14 cellular contexts compared by ENCODE assay signal in genomic region chr19:49039736-49040135, GRCh38. TPM values are rescaled to one million over a fixed set of nuclear protein-coding genes. Genes with fewer than 3 reads are reported as not detected.
"Had no signal": no experiment of that assay in that cellular context is flagged by ENCODE, and none has a peak within 500 bp of the region (broad histone marks: within the 10 kb centered on the region; RNA-seq: fewer than 3 reads in every experiment).

No MANE protein-coding gene starts in this region.

RNA-seq across cellular contexts. Expression of gene CGB1, which starts 3.0 kb away (rescaled TPM):
- total RNA-seq: activated B cell treated with CpG ODN at 0.5 μM for 24 hours; activated CD4-positive, alpha-beta memory T cell treated with anti-CD3 and anti-CD28 coated beads for 36 hours; activated CD4-positive, alpha-beta memory T cell treated with anti-CD3 and anti-CD28 coated beads, Interleukin-2, amount 10 ng/mL, durations not matched to agents 7 days and 5 days; activated CD4-positive, alpha-beta T cell treated with anti-CD3 and anti-CD28 coated beads for 36 hours; activated CD4-positive, alpha-beta T cell treated with anti-CD3 and anti-CD28 coated beads, Interleukin-2, amount 10 ng/mL, durations not matched to agents 24 days and 14 days; activated CD4-positive, alpha-beta T cell treated with anti-CD3 and anti-CD28 coated beads, Interleukin-2, amount 10 ng/mL, durations not matched to agents 7 days and 5 days; activated CD8-positive, alpha-beta memory T cell treated with anti-CD3 and anti-CD28 coated beads for 36 hours; activated CD8-positive, alpha-beta memory T cell treated with anti-CD3 and anti-CD28 coated beads, Interleukin-2, amount 10 ng/mL, durations not matched to agents 7 days and 5 days; activated CD8-positive, alpha-beta T cell treated with anti-CD3 and anti-CD28 coated beads for 36 hours; activated CD8-positive, alpha-beta T cell treated with anti-CD3 and anti-CD28 coated beads, Interleukin-2, amount 10 ng/mL, durations not matched to agents 7 days and 5 days; T-helper 1 cell treated with Interleukin-12 subunit alpha and Interleukin-12 subunit beta and Interleukin-4 antibody, amounts not matched to agents 30 ng/mL and 1 ng/mL, for 36 hours; T-helper 17 cell; T-helper 2 cell treated with Interferon-gamma antibody and Interleukin-4, amounts not matched to agents 100 ng/mL and 5 ng/mL, for 36 hours; WTC11 had no signal

RNA-seq across cellular contexts. Expression of gene CGB5, which starts 3.9 kb away (rescaled TPM):
- total RNA-seq: activated B cell treated with CpG ODN at 0.5 μM for 24 hours; activated CD4-positive, alpha-beta memory T cell treated with anti-CD3 and anti-CD28 coated beads for 36 hours; activated CD4-positive, alpha-beta memory T cell treated with anti-CD3 and anti-CD28 coated beads, Interleukin-2, amount 10 ng/mL, durations not matched to agents 7 days and 5 days; activated CD4-positive, alpha-beta T cell treated with anti-CD3 and anti-CD28 coated beads for 36 hours; activated CD4-positive, alpha-beta T cell treated with anti-CD3 and anti-CD28 coated beads, Interleukin-2, amount 10 ng/mL, durations not matched to agents 24 days and 14 days; activated CD4-positive, alpha-beta T cell treated with anti-CD3 and anti-CD28 coated beads, Interleukin-2, amount 10 ng/mL, durations not matched to agents 7 days and 5 days; activated CD8-positive, alpha-beta memory T cell treated with anti-CD3 and anti-CD28 coated beads for 36 hours; activated CD8-positive, alpha-beta memory T cell treated with anti-CD3 and anti-CD28 coated beads, Interleukin-2, amount 10 ng/mL, durations not matched to agents 7 days and 5 days; activated CD8-positive, alpha-beta T cell treated with anti-CD3 and anti-CD28 coated beads for 36 hours; activated CD8-positive, alpha-beta T cell treated with anti-CD3 and anti-CD28 coated beads, Interleukin-2, amount 10 ng/mL, durations not matched to agents 7 days and 5 days; T-helper 1 cell treated with Interleukin-12 subunit alpha and Interleukin-12 subunit beta and Interleukin-4 antibody, amounts not matched to agents 30 ng/mL and 1 ng/mL, for 36 hours; T-helper 17 cell; T-helper 2 cell treated with Interferon-gamma antibody and Interleukin-4, amounts not matched to agents 100 ng/mL and 5 ng/mL, for 36 hours had no signal

RNA-seq across cellular contexts. Expression of gene CGB2, which starts 8.0 kb away (rescaled TPM):
- total RNA-seq: activated B cell treated with CpG ODN at 0.5 μM for 24 hours; activated CD4-positive, alpha-beta memory T cell treated with anti-CD3 and anti-CD28 coated beads for 36 hours; activated CD4-positive, alpha-beta memory T cell treated with anti-CD3 and anti-CD28 coated beads, Interleukin-2, amount 10 ng/mL, durations not matched to agents 7 days and 5 days; activated CD4-positive, alpha-beta T cell treated with anti-CD3 and anti-CD28 coated beads, Interleukin-2, amount 10 ng/mL, durations not matched to agents 24 days and 14 days; activated CD8-positive, alpha-beta memory T cell treated with anti-CD3 and anti-CD28 coated beads for 36 hours; activated CD8-positive, alpha-beta memory T cell treated with anti-CD3 and anti-CD28 coated beads, Interleukin-2, amount 10 ng/mL, durations not matched to agents 7 days and 5 days; activated CD8-positive, alpha-beta T cell treated with anti-CD3 and anti-CD28 coated beads for 36 hours; activated CD8-positive, alpha-beta T cell treated with anti-CD3 and anti-CD28 coated beads, Interleukin-2, amount 10 ng/mL, durations not matched to agents 7 days and 5 days; T-helper 1 cell treated with Interleukin-12 subunit alpha and Interleukin-12 subunit beta and Interleukin-4 antibody, amounts not matched to agents 30 ng/mL and 1 ng/mL, for 36 hours; T-helper 17 cell; T-helper 2 cell treated with Interferon-gamma antibody and Interleukin-4, amounts not matched to agents 100 ng/mL and 5 ng/mL, for 36 hours; WTC11 had no signal

RNA-seq across cellular contexts. Expression of gene CGB8, which starts 9.2 kb away (rescaled TPM):
- total RNA-seq: activated B cell treated with CpG ODN at 0.5 μM for 24 hours; activated CD4-positive, alpha-beta memory T cell treated with anti-CD3 and anti-CD28 coated beads for 36 hours; activated CD4-positive, alpha-beta memory T cell treated with anti-CD3 and anti-CD28 coated beads, Interleukin-2, amount 10 ng/mL, durations not matched to agents 7 days and 5 days; activated CD4-positive, alpha-beta T cell treated with anti-CD3 and anti-CD28 coated beads for 36 hours; activated CD4-positive, alpha-beta T cell treated with anti-CD3 and anti-CD28 coated beads, Interleukin-2, amount 10 ng/mL, durations not matched to agents 24 days and 14 days; activated CD4-positive, alpha-beta T cell treated with anti-CD3 and anti-CD28 coated beads, Interleukin-2, amount 10 ng/mL, durations not matched to agents 7 days and 5 days; activated CD8-positive, alpha-beta memory T cell treated with anti-CD3 and anti-CD28 coated beads for 36 hours; activated CD8-positive, alpha-beta memory T cell treated with anti-CD3 and anti-CD28 coated beads, Interleukin-2, amount 10 ng/mL, durations not matched to agents 7 days and 5 days; activated CD8-positive, alpha-beta T cell treated with anti-CD3 and anti-CD28 coated beads for 36 hours; activated CD8-positive, alpha-beta T cell treated with anti-CD3 and anti-CD28 coated beads, Interleukin-2, amount 10 ng/mL, durations not matched to agents 7 days and 5 days; T-helper 1 cell treated with Interleukin-12 subunit alpha and Interleukin-12 subunit beta and Interleukin-4 antibody, amounts not matched to agents 30 ng/mL and 1 ng/mL, for 36 hours; T-helper 17 cell; T-helper 2 cell treated with Interferon-gamma antibody and Interleukin-4, amounts not matched to agents 100 ng/mL and 5 ng/mL, for 36 hours had no signal

RNA-seq across cellular contexts. Expression of gene CGB3, which starts 15.6 kb away (rescaled TPM):
- total RNA-seq: activated B cell treated with CpG ODN at 0.5 μM for 24 hours; activated CD4-positive, alpha-beta memory T cell treated with anti-CD3 and anti-CD28 coated beads for 36 hours; activated CD4-positive, alpha-beta memory T cell treated with anti-CD3 and anti-CD28 coated beads, Interleukin-2, amount 10 ng/mL, durations not matched to agents 7 days and 5 days; activated CD4-positive, alpha-beta T cell treated with anti-CD3 and anti-CD28 coated beads for 36 hours; activated CD4-positive, alpha-beta T cell treated with anti-CD3 and anti-CD28 coated beads, Interleukin-2, amount 10 ng/mL, durations not matched to agents 24 days and 14 days; activated CD4-positive, alpha-beta T cell treated with anti-CD3 and anti-CD28 coated beads, Interleukin-2, amount 10 ng/mL, durations not matched to agents 7 days and 5 days; activated CD8-positive, alpha-beta memory T cell treated with anti-CD3 and anti-CD28 coated beads for 36 hours; activated CD8-positive, alpha-beta memory T cell treated with anti-CD3 and anti-CD28 coated beads, Interleukin-2, amount 10 ng/mL, durations not matched to agents 7 days and 5 days; activated CD8-positive, alpha-beta T cell treated with anti-CD3 and anti-CD28 coated beads for 36 hours; activated CD8-positive, alpha-beta T cell treated with anti-CD3 and anti-CD28 coated beads, Interleukin-2, amount 10 ng/mL, durations not matched to agents 7 days and 5 days; T-helper 1 cell treated with Interleukin-12 subunit alpha and Interleukin-12 subunit beta and Interleukin-4 antibody, amounts not matched to agents 30 ng/mL and 1 ng/mL, for 36 hours; T-helper 17 cell; T-helper 2 cell treated with Interferon-gamma antibody and Interleukin-4, amounts not matched to agents 100 ng/mL and 5 ng/mL, for 36 hours; WTC11 had no signal
